In genomic region chr18:69974365-69974764, GRCh38 we compare ENCODE assay signal across 25 cellular contexts. TPM values are rescaled to one million over a fixed set of nuclear protein-coding genes. Genes with fewer than 3 reads are reported as not detected.
DNase-seq lines count a peak whose midpoint lies in the region; ATAC-seq, FAIRE-seq and TF ChIP-seq lines count a peak whose summit lies in the region.
"Had no signal": no experiment of that assay in that cellular context is flagged by ENCODE, and none has a peak within 500 bp of the region (broad histone marks: within the 10 kb centered on the region; RNA-seq: fewer than 3 reads in every experiment).

No MANE protein-coding gene starts in this region.

- H3K27me3 Mint-ChIP-seq in activated naive CD4-positive, alpha-beta T cell treated with anti-CD3 and anti-CD28 coated beads, Interleukin-2, amount 10 ng/mL, durations not matched to agents 7 days and 5 days: no peaks in the 10 kb centered on the region
- H3K27me3 Mint-ChIP-seq: activated naive CD8-positive, alpha-beta T cell; memory B cell; natural killer cell treated with Interleukin-12 subunit alpha and Interleukin-12 subunit beta and Interleukin-15 and Interleukin-18, amount 100 ng/mL, for 72 hours; progenitor cell of endocrine pancreas had no signal

- TF ChIP-seq CTCF in bronchial epithelial cell (IDR thresholded peaks at IDR 0.05; ENCODE audit: insufficient read depth, low read length, severe bottlenecking): no peak

- H3K4me3 ChIP-seq in bronchial epithelial cell (ENCODE audit: low read depth, low read length): no peak overlapping the region
- H3K4me3 ChIP-seq: GM12878, smooth muscle cell had no signal

- peaks cover 52% of the 10 kb centered on the region for H3K9me3 Mint-ChIP-seq in activated naive CD4-positive, alpha-beta T cell treated with anti-CD3 and anti-CD28 coated beads, Interleukin-2, amount 10 ng/mL, durations not matched to agents 7 days and 5 days

- peaks cover 39% of the 10 kb centered on the region for H3K36me3 Mint-ChIP-seq in activated naive CD4-positive, alpha-beta T cell treated with anti-CD3 and anti-CD28 coated beads, Interleukin-2, amount 10 ng/mL, durations not matched to agents 7 days and 5 days

- CTCF ChIA-PET in activated naive CD4-positive, alpha-beta T cell treated with anti-CD3 and anti-CD28 coated beads, Interleukin-2, amount 10 ng/mL, durations not matched to agents 7 days and 5 days (lab: Charles Lee): no interaction called here

- no peaks in the 10 kb centered on the region for H3K36me3 ChIP-seq in bronchial epithelial cell (ENCODE audit: control insufficient read depth, insufficient read depth, low read length)

- no peak for ATAC-seq in HG03280 (IDR thresholded peaks at IDR 0.05; ENCODE audit: unreplicated experiment)
- no peak for ATAC-seq in HG03469 (IDR thresholded peaks at IDR 0.05; ENCODE audit: unreplicated experiment)
- ATAC-seq: esophagus mucosa; GM12878; natural killer cell treated with Interleukin-12 subunit alpha and Interleukin-12 subunit beta and Interleukin-15 and Interleukin-18, amount 100 ng/mL, for 72 hours had no signal

- DNase-seq in DMS53 treated with DMSO at 0.1 percent for 48 hours (lab: John Stamatoyannopoulos, UW; ENCODE audit: unreplicated experiment) (peak; percentile 10), LHCN-M2 (ENCODE audit: low read depth) (peak; percentile 43), bronchial epithelial cell (ENCODE audit: low read depth) (peak; percentile 73), iris pigment epithelial cell (ENCODE audit: low read depth) (peak; percentile 65)
- DNase-seq in activated naive CD4-positive, alpha-beta T cell treated with anti-CD3 and anti-CD28 coated beads, Interleukin-2, amount 10 ng/mL, durations not matched to agents 7 days and 5 days: no peak
- no peak for DNase-seq in stimulated activated CD4-positive, alpha-beta T cell treated with anti-CD3 and anti-CD28 coated beads, Interleukin-2, amount 100 ng/mL, for 48 hours
- DNase-seq: activated CD4-positive, alpha-beta T cell treated with anti-CD3 and anti-CD28 coated beads, Interleukin-2, amount 50 U/mL, for 4 hours; AML-193; Calu3; hippocampal formation; kidney; NCI-H2081 treated with DMSO at 0.1 percent for 48 hours; NCI-H510A; Right ventricle myocardium superior; stimulated activated CD8-positive, alpha-beta memory T cell treated with anti-CD3 and anti-CD28 coated beads, Interleukin-4, amount 100 ng/mL, for 48 hours had no signal

- H3K4me1 Mint-ChIP-seq in activated naive CD4-positive, alpha-beta T cell treated with anti-CD3 and anti-CD28 coated beads, Interleukin-2, amount 10 ng/mL, durations not matched to agents 7 days and 5 days: peaks cover 11% of the 10 kb centered on the region

- no peaks in the 10 kb centered on the region for H3K27me3 ChIP-seq in bronchial epithelial cell (ENCODE audit: control insufficient read depth, insufficient read depth, low read length)

- no peak overlapping the region for H3K4me3 Mint-ChIP-seq in activated naive CD4-positive, alpha-beta T cell treated with anti-CD3 and anti-CD28 coated beads, Interleukin-2, amount 10 ng/mL, durations not matched to agents 7 days and 5 days
- H3K4me3 Mint-ChIP-seq: activated naive CD8-positive, alpha-beta T cell; memory B cell; natural killer cell treated with Interleukin-12 subunit alpha and Interleukin-12 subunit beta and Interleukin-15 and Interleukin-18, amount 100 ng/mL, for 72 hours had no signal

- H3K27ac Mint-ChIP-seq in activated naive CD4-positive, alpha-beta T cell treated with anti-CD3 and anti-CD28 coated beads, Interleukin-2, amount 10 ng/mL, durations not matched to agents 7 days and 5 days: no peak overlapping the region
- H3K27ac Mint-ChIP-seq: activated naive CD8-positive, alpha-beta T cell; memory B cell; progenitor cell of endocrine pancreas had no signal

- FAIRE-seq in bronchial epithelial cell (lab: Jason Lieb, UNC): no peak
- FAIRE-seq: G401.6, GM12878, kidney had no signal

RNA-seq across cellular contexts. Expression of gene CD226, which starts 26.7 kb away (rescaled TPM):
- total RNA-seq in LHCN-M2 (2014; rRNA removed) (0.38 and 0.69 TPM in 2 replicates), bronchial epithelial cell (0.53 and 0.64 TPM in 2 replicates)
- polyA plus RNA-seq in LHCN-M2 (2012): 0.10 TPM

Comparison
In these comparisons a context has a peak if more than half of its experiments do, and no peak if none do; other contexts are left out.
1. DNase-seq: peak in DMS53 treated with DMSO at 0.1 percent for 48 hours (single experiment), LHCN-M2 (single experiment), bronchial epithelial cell (single experiment) and iris pigment epithelial cell (single experiment); none in activated naive CD4-positive, alpha-beta T cell treated with anti-CD3 and anti-CD28 coated beads, Interleukin-2, amount 10 ng/mL, durations not matched to agents 7 days and 5 days (single experiment) and stimulated activated CD4-positive, alpha-beta T cell treated with anti-CD3 and anti-CD28 coated beads, Interleukin-2, amount 100 ng/mL, for 48 hours (0 of 2).